In genomic region chr4:776743-777441, GRCh38 we compare ENCODE assay signal across 17 cellular contexts. TPM values are rescaled to one million over a fixed set of nuclear protein-coding genes. Genes with fewer than 3 reads are reported as not detected.
DNase-seq lines count a peak whose midpoint lies in the region; ATAC-seq and TF ChIP-seq lines count a peak whose summit lies in the region.
"Had no signal": no experiment of that assay in that cellular context is flagged by ENCODE, and none has a peak within 500 bp of the region (broad histone marks: within the 10 kb centered on the region; RNA-seq: fewer than 3 reads in every experiment).

No MANE protein-coding gene starts in this region.

- no peaks in the 10 kb centered on the region for H3K9me3 Mint-ChIP-seq in activated naive CD4-positive, alpha-beta T cell treated with anti-CD3 and anti-CD28 coated beads, Interleukin-2, amount 50 U/mL, for 24 hours
- H3K9me3 Mint-ChIP-seq in glutamatergic neuron (ENCODE audit: unreplicated experiment), result peaks cover 18% of the 10 kb centered on the region
- H3K9me3 Mint-ChIP-seq in stimulated activated effector memory CD8-positive, alpha-beta T cell treated with anti-CD3 and anti-CD28 coated beads, Interleukin-12 subunit alpha, Interleukin-12 subunit beta, amount 100 ng/mL, for 72 hours, result no peaks in the 10 kb centered on the region

- peaks cover 63% of the 10 kb centered on the region for H3K4me1 Mint-ChIP-seq in activated naive CD4-positive, alpha-beta T cell treated with anti-CD3 and anti-CD28 coated beads, Interleukin-2, amount 50 U/mL, for 24 hours
- H3K4me1 Mint-ChIP-seq in T-helper 17 cell (peaks cover 44% of the 10 kb centered on the region), glutamatergic neuron (ENCODE audit: low read depth, unreplicated experiment) (peaks cover 24% of the 10 kb centered on the region)
- peaks cover 58% of the 10 kb centered on the region for H3K4me1 Mint-ChIP-seq in stimulated activated effector memory CD8-positive, alpha-beta T cell treated with anti-CD3 and anti-CD28 coated beads, Interleukin-12 subunit alpha, Interleukin-12 subunit beta, amount 100 ng/mL, for 72 hours

- peak overlapping the region; percentile 86 for H3K27ac Mint-ChIP-seq in activated naive CD4-positive, alpha-beta T cell treated with anti-CD3 and anti-CD28 coated beads, Interleukin-2, amount 50 U/mL, for 24 hours
- H3K27ac Mint-ChIP-seq in T-helper 17 cell (peak overlapping the region; percentile 83), glutamatergic neuron (ENCODE audit: unreplicated experiment) (peak overlapping the region; percentile 7)
- peak overlapping the region; percentile 69 for H3K27ac Mint-ChIP-seq in stimulated activated effector memory CD8-positive, alpha-beta T cell treated with anti-CD3 and anti-CD28 coated beads, Interleukin-12 subunit alpha, Interleukin-12 subunit beta, amount 100 ng/mL, for 72 hours
- H3K27ac Mint-ChIP-seq: activated CD4-positive, alpha-beta T cell treated with anti-CD3 and anti-CD28 coated beads, Interleukin-2, amount 10 ng/mL, durations not matched to agents 7 days and 5 days had no signal

- no peaks in the 10 kb centered on the region for H3K27me3 Mint-ChIP-seq in activated naive CD4-positive, alpha-beta T cell treated with anti-CD3 and anti-CD28 coated beads, Interleukin-2, amount 50 U/mL, for 24 hours
- H3K27me3 Mint-ChIP-seq in T-helper 17 cell, result no peaks in the 10 kb centered on the region
- peaks cover 23% of the 10 kb centered on the region for H3K27me3 Mint-ChIP-seq in glutamatergic neuron (ENCODE audit: unreplicated experiment)
- H3K27me3 Mint-ChIP-seq: activated CD4-positive, alpha-beta T cell treated with anti-CD3 and anti-CD28 coated beads, Interleukin-2, amount 10 ng/mL, durations not matched to agents 7 days and 5 days had no signal

- peak overlapping the region; percentile 54 for H3K4me3 Mint-ChIP-seq in activated naive CD4-positive, alpha-beta T cell treated with anti-CD3 and anti-CD28 coated beads, Interleukin-2, amount 50 U/mL, for 24 hours
- peak overlapping the region; percentile 50 for H3K4me3 Mint-ChIP-seq in T-helper 17 cell
- peak overlapping the region; percentile 35 for H3K4me3 Mint-ChIP-seq in glutamatergic neuron (ENCODE audit: unreplicated experiment)
- no peak overlapping the region for H3K4me3 Mint-ChIP-seq in stimulated activated effector memory CD8-positive, alpha-beta T cell treated with anti-CD3 and anti-CD28 coated beads, Interleukin-12 subunit alpha, Interleukin-12 subunit beta, amount 100 ng/mL, for 72 hours
- H3K4me3 Mint-ChIP-seq: activated CD4-positive, alpha-beta T cell treated with anti-CD3 and anti-CD28 coated beads, Interleukin-2, amount 10 ng/mL, durations not matched to agents 7 days and 5 days had no signal

- no peak for ATAC-seq in T-helper 17 cell
- ATAC-seq in stimulated activated effector memory CD8-positive, alpha-beta T cell treated with anti-CD3 and anti-CD28 coated beads, Interleukin-12 subunit alpha, Interleukin-12 subunit beta, amount 100 ng/mL, for 72 hours, result no peak
- ATAC-seq in HG02571 (IDR thresholded peaks at IDR 0.05; ENCODE audit: unreplicated experiment), result no peak
- no peak for ATAC-seq in HG02759 (IDR thresholded peaks at IDR 0.05; ENCODE audit: unreplicated experiment)
- ATAC-seq: esophagus mucosa, right cardiac atrium had no signal

- H3K36me3 Mint-ChIP-seq in activated naive CD4-positive, alpha-beta T cell treated with anti-CD3 and anti-CD28 coated beads, Interleukin-2, amount 50 U/mL, for 24 hours, result peaks cover 18% of the 10 kb centered on the region
- peaks cover 4% of the 10 kb centered on the region for H3K36me3 Mint-ChIP-seq in T-helper 17 cell (ENCODE audit: low read depth)
- peaks cover 24% of the 10 kb centered on the region for H3K36me3 Mint-ChIP-seq in glutamatergic neuron (ENCODE audit: unreplicated experiment)
- H3K36me3 Mint-ChIP-seq in stimulated activated effector memory CD8-positive, alpha-beta T cell treated with anti-CD3 and anti-CD28 coated beads, Interleukin-12 subunit alpha, Interleukin-12 subunit beta, amount 100 ng/mL, for 72 hours, result peaks cover 88% of the 10 kb centered on the region

- no peaks in the 10 kb centered on the region for H3K9me3 ChIP-seq in T-helper 17 cell (ENCODE audit: control insufficient read depth, low read length, poor library complexity, severe bottlenecking)
- H3K9me3 ChIP-seq: left ventricle myocardium inferior had no signal

- no peak for DNase-seq in activated naive CD4-positive, alpha-beta T cell treated with Interleukin-2 at 50 U/mL for 16 hours
- DNase-seq in T-helper 17 cell, result no peak
- DNase-seq in glutamatergic neuron, result no peak
- DNase-seq in stimulated activated effector memory CD8-positive, alpha-beta T cell treated with anti-CD3 and anti-CD28 coated beads, Interleukin-12 subunit alpha, Interleukin-12 subunit beta, amount 100 ng/mL, for 72 hours (ENCODE audit: low spot score in 2 of 2), result no peak
- DNase-seq in NCI-H1417 treated with DMSO at 0.1 percent for 48 hours (lab: John Stamatoyannopoulos, UW), result no peak
- DNase-seq: activated CD4-positive, alpha-beta T cell treated with anti-CD3 and anti-CD28 coated beads, Interleukin-2, amount 10 ng/mL, durations not matched to agents 7 days and 5 days; caudate nucleus; COR-L47; Kasumi-1; left ventricle myocardium inferior; NCI-H1092 treated with DMSO at 0.1 percent for 48 hours; NCI-H510A treated with DMSO at 0.1 percent for 48 hours; right cardiac atrium had no signal

- TF ChIP-seq CTCF in glutamatergic neuron (IDR thresholded peaks at IDR 0.05; ENCODE audit: partially characterized antibody, unreplicated experiment), result no peak

RNA-seq across cellular contexts. Expression of gene CPLX1, which starts 49.0 kb away (rescaled TPM):
- 1 to 10 TPM; 3.1 to 3.7 TPM for total RNA-seq in T-helper 17 cell
- 115 TPM for total RNA-seq in glutamatergic neuron (ENCODE audit: unreplicated experiment)

Comparison
In these comparisons a context has a peak if more than half of its experiments do, and no peak if none do; other contexts are left out.
1. H3K27ac Mint-ChIP-seq: peak in every context shown above with its lines; median percentile 86 in activated naive CD4-positive, alpha-beta T cell treated with anti-CD3 and anti-CD28 coated beads, Interleukin-2, amount 50 U/mL, for 24 hours; 83 in T-helper 17 cell; 69 in stimulated activated effector memory CD8-positive, alpha-beta T cell treated with anti-CD3 and anti-CD28 coated beads, Interleukin-12 subunit alpha, Interleukin-12 subunit beta, amount 100 ng/mL, for 72 hours; 7 in glutamatergic neuron.
2. RNA of gene CPLX1, which starts 49.0 kb away (total RNA-seq): 115 TPM in glutamatergic neuron (single experiment); 3.1 to 3.7 TPM in T-helper 17 cell; every median in the first group is over 10 times any median in the second.